In genomic region chr2:208373460-208374089, GRCh38 we compare ENCODE assay signal across 8 cellular contexts. TPM values are rescaled to one million over a fixed set of nuclear protein-coding genes. Genes with fewer than 3 reads are reported as not detected.
A peak's percentile ranks its signal among the peaks of the same experiment; 100 is the strongest.
DNase-seq lines count a peak whose midpoint lies in the region; ATAC-seq, FAIRE-seq and TF ChIP-seq lines count a peak whose summit lies in the region.

No MANE protein-coding gene starts in this region.

- TF ChIP-seq CTCF in D721Med (IDR thresholded peaks at IDR 0.05; ENCODE audit: insufficient read depth, missing control alignments) (peak; percentile 85), mucosa of descending colon (IDR thresholded peaks at IDR 0.05) (peak; percentile 64)

- H3K4me1 ChIP-seq in mucosa of descending colon (ENCODE audit: low read depth), result no peaks in the 10 kb centered on the region

- H3K9me3 ChIP-seq in mucosa of descending colon, result no peaks in the 10 kb centered on the region

- peak; percentile 23 for DNase-seq in D721Med (ENCODE audit: insufficient read length, low spot score)
- DNase-seq in GM19239 (ENCODE audit: insufficient read length, low spot score), result peak; percentile 35
- DNase-seq in KBM-7, result peak; percentile 66
- peak; percentile 39 for DNase-seq in RCC 7860 (ENCODE audit: low spot score)
- DNase-seq in ecto neural progenitor cell (ENCODE audit: low spot score), result peak; percentile 54
- DNase-seq in mucosa of descending colon, result peak in 1 of 3 donors; percentile 47

- ATAC-seq in mucosa of descending colon, result peak; percentile 60
- ATAC-seq in GM18511 (IDR thresholded peaks at IDR 0.05; ENCODE audit: unreplicated experiment), result no peak
- ATAC-seq in GM18858 (IDR thresholded peaks at IDR 0.05; ENCODE audit: unreplicated experiment), result no peak

- no peaks in the 10 kb centered on the region for H3K36me3 ChIP-seq in mucosa of descending colon (ENCODE audit: low read depth)

- FAIRE-seq in D721Med (lab: Jason Lieb, UNC) (no peak), GM19239 (lab: Jason Lieb, UNC) (peak; percentile 88), RCC 7860 (lab: Jason Lieb, UNC) (no peak)

- in situ Hi-C loops in KBM-7 (cut with MboI; ENCODE audit: low pct_unique_long_range_greater_than_20kb, low sequenced_read_pairs), result no loop called here

- intact Hi-C loops in mucosa of descending colon (cut with DNase I, micrococcal nuclease), result no loop called here

- no peak overlapping the region for H3K4me3 ChIP-seq in mucosa of descending colon

RNA-seq across cellular contexts. Expression of gene PTH2R, which starts 33.0 kb away (rescaled TPM):
- under 1 TPM in 1 of 3 donors, not detected in 2; 0.09 TPM for total RNA-seq in mucosa of descending colon
